ENCODE assay signal across 22 cellular contexts in genomic region chr5:138037271-138037670, GRCh38. TPM values are rescaled to one million over a fixed set of nuclear protein-coding genes. Genes with fewer than 3 reads are reported as not detected.
DNase-seq lines count a peak whose midpoint lies in the region; ATAC-seq and TF ChIP-seq lines count a peak whose summit lies in the region.
"Had no signal": no experiment of that assay in that cellular context is flagged by ENCODE, and none has a peak within 500 bp of the region (broad histone marks: within the 10 kb centered on the region; RNA-seq: fewer than 3 reads in every experiment).

No MANE protein-coding gene starts in this region.

- DNase-seq in Ammon's horn (ENCODE audit: low spot score) = peak; percentile 14
- peak; percentile 4 for DNase-seq in NCI-H2227 treated with DMSO at 0.1 percent for 48 hours (lab: John Stamatoyannopoulos, UW)
- peak; percentile 39 for DNase-seq in putamen (ENCODE audit: low spot score)
- DNase-seq in activated T-cell treated with anti-CD3 and anti-CD28 coated beads, Interleukin-2, amount 50 U/mL, for 4 hours = no peak
- DNase-seq in GM10266 (ENCODE audit: extremely low spot score) = no peak
- no peak for DNase-seq in HEK293T (ENCODE audit: extremely low spot score)
- DNase-seq: BE2C; CD4-positive, alpha-beta T cell; DMS79; IMR-90; NCI-H1105 treated with DMSO at 0.1 percent for 48 hours; NCI-H187; NCI-H446; NCI-H748 treated with DMSO at 0.1 percent for 48 hours; PC-9; SJCRH30 had no signal

- no peak for ATAC-seq in GM18873 (IDR thresholded peaks at IDR 0.05; ENCODE audit: low FRiP score, unreplicated experiment)
- ATAC-seq in activated T-cell treated with anti-CD3 and anti-CD28 coated beads, Interleukin-2, amount 50 U/mL, for 4 hours = no peak

- TF ChIP-seq CTCF in GM10266 (IDR thresholded peaks at IDR 0.05; ENCODE audit: control insufficient read depth, insufficient read depth, low read depth, missing control alignments) = no peak

- no peak overlapping the region for H3K4me3 Mint-ChIP-seq in activated T-cell treated with anti-CD3 and anti-CD28 coated beads, Interleukin-2, amount 50 U/mL, for 4 hours
- H3K4me3 Mint-ChIP-seq: CD4-positive, alpha-beta T cell had no signal

- POLR2A ChIA-PET in HEK293T (lab: Yijun Ruan, JAX) = interaction anchor here (1.5 to 2.0 kb wide), 2 partner anchors 45 to 148 kb away, joined by 4 to 6 read pairs; partner anchors contain the start of gene PKD2L2

- peaks cover 14% of the 10 kb centered on the region for H3K4me1 Mint-ChIP-seq in activated T-cell treated with anti-CD3 and anti-CD28 coated beads, Interleukin-2, amount 50 U/mL, for 4 hours (ENCODE audit: low read depth)

- H3K36me3 Mint-ChIP-seq in activated T-cell treated with anti-CD3 and anti-CD28 coated beads, Interleukin-2, amount 50 U/mL, for 4 hours (ENCODE audit: insufficient read depth) = no peaks in the 10 kb centered on the region

- H3K9me3 Mint-ChIP-seq in activated T-cell treated with anti-CD3 and anti-CD28 coated beads, Interleukin-2, amount 50 U/mL, for 4 hours = no peaks in the 10 kb centered on the region
- H3K9me3 Mint-ChIP-seq: CD4-positive, alpha-beta T cell had no signal

- H3K27ac ChIP-seq in cingulate gyrus (ENCODE audit: low read depth, low read length) = peak overlapping the region; percentile 97
- H3K27ac ChIP-seq: 22Rv1, PC-9, SJCRH30 had no signal

- CTCF ChIA-PET in HEK293T (lab: Yijun Ruan, JAX) = interaction anchor here (0.6 to 3.2 kb wide), 3 partner anchors 24 to 146 kb away, joined by 3 to 39 read pairs (median 3); no protein-coding TSS in a partner anchor

- no peaks in the 10 kb centered on the region for H3K27me3 Mint-ChIP-seq in activated T-cell treated with anti-CD3 and anti-CD28 coated beads, Interleukin-2, amount 50 U/mL, for 4 hours (ENCODE audit: low read depth)
- H3K27me3 Mint-ChIP-seq: CD4-positive, alpha-beta T cell had no signal

TF ChIP-seq in HEK293T, 16 proteins besides CTCF, POLR2A, EP300 and RAD21:
- TF ChIP-seq ARNT (IDR thresholded peaks at IDR 0.05) (no peak), FOXM1 (IDR thresholded peaks at IDR 0.05; ENCODE audit: borderline replicate concordance) (no peak), SP1 (IDR thresholded peaks at IDR 0.05) (no peak), TARDBP (IDR thresholded peaks at IDR 0.05) (no peak), FOXK2 (IDR thresholded peaks at IDR 0.05) (no peak), CTBP1 (IDR thresholded peaks at IDR 0.05; ENCODE audit: borderline replicate concordance) (no peak), FOXA1 (IDR thresholded peaks at IDR 0.05) (no peak), HDGF (IDR thresholded peaks at IDR 0.05; ENCODE audit: borderline replicate concordance) (no peak), LEF1 (IDR thresholded peaks at IDR 0.05; ENCODE audit: borderline replicate concordance) (no peak), BHLHE40 (IDR thresholded peaks at IDR 0.05; ENCODE audit: borderline replicate concordance) (no peak), ZNF384 (IDR thresholded peaks at IDR 0.05) (no peak), ELF4 (IDR thresholded peaks at IDR 0.05) (no peak), SUZ12 (IDR thresholded peaks at IDR 0.05) (no peak), NFRKB (IDR thresholded peaks at IDR 0.05) (no peak), PKNOX1 (IDR thresholded peaks at IDR 0.05) (no peak), L3MBTL2 (conservative IDR thresholded peaks at IDR 0.05) (no peak)

RNA-seq across cellular contexts. Expression of gene FAM13B, which starts 4.4 kb away (rescaled TPM):
- total RNA-seq in activated T-cell treated with anti-CD3 and anti-CD28 coated beads, Interleukin-2, amount 50 U/mL, for 4 hours = 10 to 100 TPM; 15.0 to 17.7 (median 15.3) TPM

RNA-seq across cellular contexts. Expression of gene WNT8A, which starts 46.6 kb away (rescaled TPM):
- total RNA-seq in activated T-cell treated with anti-CD3 and anti-CD28 coated beads, Interleukin-2, amount 50 U/mL, for 4 hours = not detected
- total RNA-seq: CD4-positive, alpha-beta T cell; G401; HT1080; IMR-90; LHCN-M2; PC-9; SJCRH30 had no signal

Comparison
In these comparisons a context has a peak if more than half of its experiments do, and no peak if none do; other contexts are left out.
1. DNase-seq: peak in Ammon's horn (single experiment), NCI-H2227 treated with DMSO at 0.1 percent for 48 hours (single experiment) and putamen (single experiment); none in activated T-cell treated with anti-CD3 and anti-CD28 coated beads, Interleukin-2, amount 50 U/mL, for 4 hours (single experiment), GM10266 (single experiment) and HEK293T (single experiment).